ENCODE assay signal across 1 cellular context in genomic region chr3:142319094-142319493, GRCh38.
A peak's percentile ranks its signal among the peaks of the same experiment; 100 is the strongest.
TF ChIP-seq lines count a peak whose summit lies in the region.

No MANE protein-coding gene starts in this region.

TF ChIP-seq in K562, 482 proteins besides CTCF, POLR2A, EP300 and RAD21 (continued from another document):
- TF ChIP-seq, protein P1, sequence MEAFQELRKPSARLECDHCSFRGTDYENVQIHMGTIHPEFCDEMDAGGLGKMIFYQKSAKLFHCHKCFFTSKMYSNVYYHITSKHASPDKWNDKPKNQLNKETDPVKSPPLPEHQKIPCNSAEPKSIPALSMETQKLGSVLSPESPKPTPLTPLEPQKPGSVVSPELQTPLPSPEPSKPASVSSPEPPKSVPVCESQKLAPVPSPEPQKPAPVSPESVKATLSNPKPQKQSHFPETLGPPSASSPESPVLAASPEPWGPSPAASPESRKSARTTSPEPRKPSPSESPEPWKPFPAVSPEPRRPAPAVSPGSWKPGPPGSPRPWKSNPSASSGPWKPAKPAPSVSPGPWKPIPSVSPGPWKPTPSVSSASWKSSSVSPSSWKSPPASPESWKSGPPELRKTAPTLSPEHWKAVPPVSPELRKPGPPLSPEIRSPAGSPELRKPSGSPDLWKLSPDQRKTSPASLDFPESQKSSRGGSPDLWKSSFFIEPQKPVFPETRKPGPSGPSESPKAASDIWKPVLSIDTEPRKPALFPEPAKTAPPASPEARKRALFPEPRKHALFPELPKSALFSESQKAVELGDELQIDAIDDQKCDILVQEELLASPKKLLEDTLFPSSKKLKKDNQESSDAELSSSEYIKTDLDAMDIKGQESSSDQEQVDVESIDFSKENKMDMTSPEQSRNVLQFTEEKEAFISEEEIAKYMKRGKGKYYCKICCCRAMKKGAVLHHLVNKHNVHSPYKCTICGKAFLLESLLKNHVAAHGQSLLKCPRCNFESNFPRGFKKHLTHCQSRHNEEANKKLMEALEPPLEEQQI (IDR thresholded peaks at IDR 0.05), result peak; percentile 93
- TF ChIP-seq, protein P2, sequence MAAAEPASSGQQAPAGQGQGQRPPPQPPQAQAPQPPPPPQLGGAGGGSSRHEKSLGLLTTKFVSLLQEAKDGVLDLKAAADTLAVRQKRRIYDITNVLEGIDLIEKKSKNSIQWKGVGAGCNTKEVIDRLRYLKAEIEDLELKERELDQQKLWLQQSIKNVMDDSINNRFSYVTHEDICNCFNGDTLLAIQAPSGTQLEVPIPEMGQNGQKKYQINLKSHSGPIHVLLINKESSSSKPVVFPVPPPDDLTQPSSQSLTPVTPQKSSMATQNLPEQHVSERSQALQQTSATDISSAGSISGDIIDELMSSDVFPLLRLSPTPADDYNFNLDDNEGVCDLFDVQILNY (CRISPR knock-in tag; IDR thresholded peaks at IDR 0.05), result no peak
- TF ChIP-seq POLR2AphosphoS2 (IDR thresholded peaks at IDR 0.05; ENCODE audit: low read length), result no peak
- TF ChIP-seq NCOA2 (IDR thresholded peaks at IDR 0.05; ENCODE audit: partially characterized antibody in 2 of 2), result no peak
- no peak for TF ChIP-seq KDM4B (IDR thresholded peaks at IDR 0.05; ENCODE audit: borderline replicate concordance in 2 of 2, low read depth in 1 of 2)
- TF ChIP-seq HDAC3 (IDR thresholded peaks at IDR 0.05; ENCODE audit: borderline replicate concordance, partially characterized antibody), result peak; percentile 50
- peak; percentile 31; the same call in 1 of the 2 replicates for TF ChIP-seq HDAC2 (IDR thresholded peaks at IDR 0.05)
- TF ChIP-seq LEF1 (IDR thresholded peaks at IDR 0.05), result 0 out of 2 replicates have a peak, but pooled peaks have one; percentile 31
- TF ChIP-seq NCOR1 (IDR thresholded peaks at IDR 0.05), result peak; percentile 54
- peak; percentile 62; the same call in 1 of the 2 replicates for TF ChIP-seq GATAD2B (IDR thresholded peaks at IDR 0.05; ENCODE audit: borderline replicate concordance)
- no peak for TF ChIP-seq ZBTB43 (CRISPR knock-in tag; IDR thresholded peaks at IDR 0.05)
- peak; percentile 43 for TF ChIP-seq TCF3 (CRISPR knock-in tag; IDR thresholded peaks at IDR 0.05)
- TF ChIP-seq DLX4 (CRISPR knock-in tag; IDR thresholded peaks at IDR 0.05), result no peak
- no peak for TF ChIP-seq ESRRB (CRISPR knock-in tag; IDR thresholded peaks at IDR 0.05; ENCODE audit: borderline replicate concordance)
- TF ChIP-seq ZNF316 (IDR thresholded peaks at IDR 0.05), result peak; percentile 100
- no peak for TF ChIP-seq CBX1 (IDR thresholded peaks at IDR 0.05; ENCODE audit: low read depth)
- TF ChIP-seq TBL1XR1 (IDR thresholded peaks at IDR 0.05; ENCODE audit: low read length in 2 of 2), result 0 out of 4 replicates have a peak, but pooled peaks of 1 of the 2 experiments have one; percentile 20
- TF ChIP-seq NFIX (CRISPR knock-in tag; IDR thresholded peaks at IDR 0.05; ENCODE audit: low read depth), result no peak
- no peak for TF ChIP-seq ZNF707 (CRISPR knock-in tag; conservative IDR thresholded peaks at IDR 0.05)
- TF ChIP-seq ZNF586 (CRISPR knock-in tag; conservative IDR thresholded peaks at IDR 0.05), result no peak
- peak; percentile 80 for TF ChIP-seq SMARCE1 (IDR thresholded peaks at IDR 0.05)
- TF ChIP-seq ZNF644 (tag; IDR thresholded peaks at IDR 0.05; ENCODE audit: low read depth), result 0 out of 2 replicates have a peak, but pooled peaks have one; percentile 31
- TF ChIP-seq GTF2F1 (IDR thresholded peaks at IDR 0.05; ENCODE audit: low read depth, low read length), result no peak
- TF ChIP-seq SOX6 (IDR thresholded peaks at IDR 0.05), result peak; percentile 48; the same call in 1 of the 2 replicates
- no peak for TF ChIP-seq ZNF134 (CRISPR knock-in tag; conservative IDR thresholded peaks at IDR 0.05)
- TF ChIP-seq, protein P3, sequence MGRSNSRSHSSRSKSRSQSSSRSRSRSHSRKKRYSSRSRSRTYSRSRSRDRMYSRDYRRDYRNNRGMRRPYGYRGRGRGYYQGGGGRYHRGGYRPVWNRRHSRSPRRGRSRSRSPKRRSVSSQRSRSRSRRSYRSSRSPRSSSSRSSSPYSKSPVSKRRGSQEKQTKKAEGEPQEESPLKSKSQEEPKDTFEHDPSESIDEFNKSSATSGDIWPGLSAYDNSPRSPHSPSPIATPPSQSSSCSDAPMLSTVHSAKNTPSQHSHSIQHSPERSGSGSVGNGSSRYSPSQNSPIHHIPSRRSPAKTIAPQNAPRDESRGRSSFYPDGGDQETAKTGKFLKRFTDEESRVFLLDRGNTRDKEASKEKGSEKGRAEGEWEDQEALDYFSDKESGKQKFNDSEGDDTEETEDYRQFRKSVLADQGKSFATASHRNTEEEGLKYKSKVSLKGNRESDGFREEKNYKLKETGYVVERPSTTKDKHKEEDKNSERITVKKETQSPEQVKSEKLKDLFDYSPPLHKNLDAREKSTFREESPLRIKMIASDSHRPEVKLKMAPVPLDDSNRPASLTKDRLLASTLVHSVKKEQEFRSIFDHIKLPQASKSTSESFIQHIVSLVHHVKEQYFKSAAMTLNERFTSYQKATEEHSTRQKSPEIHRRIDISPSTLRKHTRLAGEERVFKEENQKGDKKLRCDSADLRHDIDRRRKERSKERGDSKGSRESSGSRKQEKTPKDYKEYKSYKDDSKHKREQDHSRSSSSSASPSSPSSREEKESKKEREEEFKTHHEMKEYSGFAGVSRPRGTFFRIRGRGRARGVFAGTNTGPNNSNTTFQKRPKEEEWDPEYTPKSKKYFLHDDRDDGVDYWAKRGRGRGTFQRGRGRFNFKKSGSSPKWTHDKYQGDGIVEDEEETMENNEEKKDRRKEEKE (IDR thresholded peaks at IDR 0.05; ENCODE audit: borderline replicate concordance in 1 of 2, control insufficient read depth in 1 of 2, low read depth in 2 of 2, low read length in 1 of 2), result no peak
- no peak for TF ChIP-seq ERF (CRISPR knock-in tag; IDR thresholded peaks at IDR 0.05)
- no peak for TF ChIP-seq PHTF2 (CRISPR knock-in tag; IDR thresholded peaks at IDR 0.05)
- no peak for TF ChIP-seq EGR1 (conservative IDR thresholded peaks at IDR 0.05)
- peak; percentile 50 for TF ChIP-seq NFIC (IDR thresholded peaks at IDR 0.05)
- TF ChIP-seq THRAP3 (IDR thresholded peaks at IDR 0.05; ENCODE audit: borderline replicate concordance), result no peak
- TF ChIP-seq CREB3 (tag; conservative IDR thresholded peaks at IDR 0.05; ENCODE audit: low read depth), result no peak
- TF ChIP-seq BACH1 (tag; IDR thresholded peaks at IDR 0.05), result peak; percentile 97
- no peak for TF ChIP-seq HNRNPH1 (optimal IDR thresholded peaks at IDR 0.05; ENCODE audit: low read depth, low read length)
- TF ChIP-seq HMBOX1 (IDR thresholded peaks at IDR 0.05), result no peak
- TF ChIP-seq, protein P4, sequence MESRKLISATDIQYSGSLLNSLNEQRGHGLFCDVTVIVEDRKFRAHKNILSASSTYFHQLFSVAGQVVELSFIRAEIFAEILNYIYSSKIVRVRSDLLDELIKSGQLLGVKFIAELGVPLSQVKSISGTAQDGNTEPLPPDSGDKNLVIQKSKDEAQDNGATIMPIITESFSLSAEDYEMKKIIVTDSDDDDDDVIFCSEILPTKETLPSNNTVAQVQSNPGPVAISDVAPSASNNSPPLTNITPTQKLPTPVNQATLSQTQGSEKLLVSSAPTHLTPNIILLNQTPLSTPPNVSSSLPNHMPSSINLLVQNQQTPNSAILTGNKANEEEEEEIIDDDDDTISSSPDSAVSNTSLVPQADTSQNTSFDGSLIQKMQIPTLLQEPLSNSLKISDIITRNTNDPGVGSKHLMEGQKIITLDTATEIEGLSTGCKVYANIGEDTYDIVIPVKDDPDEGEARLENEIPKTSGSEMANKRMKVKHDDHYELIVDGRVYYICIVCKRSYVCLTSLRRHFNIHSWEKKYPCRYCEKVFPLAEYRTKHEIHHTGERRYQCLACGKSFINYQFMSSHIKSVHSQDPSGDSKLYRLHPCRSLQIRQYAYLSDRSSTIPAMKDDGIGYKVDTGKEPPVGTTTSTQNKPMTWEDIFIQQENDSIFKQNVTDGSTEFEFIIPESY (CRISPR knock-in tag; IDR thresholded peaks at IDR 0.05), result no peak
- TF ChIP-seq ZNF766 (CRISPR knock-in tag; conservative IDR thresholded peaks at IDR 0.05), result no peak
- peak; percentile 71 for TF ChIP-seq TAL1 (IDR thresholded peaks at IDR 0.05)
- TF ChIP-seq ASH1L (IDR thresholded peaks at IDR 0.05; ENCODE audit: borderline replicate concordance, low read depth, partially characterized antibody), result no peak
- TF ChIP-seq C11orf30 (IDR thresholded peaks at IDR 0.05; ENCODE audit: low read depth), result peak; percentile 99
- TF ChIP-seq GTF2E2 (tag; IDR thresholded peaks at IDR 0.05), result peak; percentile 27; the same call in 1 of the 2 replicates
- TF ChIP-seq POLR3A (IDR thresholded peaks at IDR 0.05; ENCODE audit: borderline replicate concordance, extremely low read depth, insufficient read depth, insufficient read length), result no peak
